In genomic region chr10:15341502-15342128, GRCh38 we compare ENCODE assay signal across 25 cellular contexts. TPM values are rescaled to one million over a fixed set of nuclear protein-coding genes. Genes with fewer than 3 reads are reported as not detected.
"Had no signal": no experiment of that assay in that cellular context is flagged by ENCODE, and none has a peak within 500 bp of the region (broad histone marks: within the 10 kb centered on the region; RNA-seq: fewer than 3 reads in every experiment).

No MANE protein-coding gene starts in this region.

- ATAC-seq: activated CD4-positive, CD25-positive, alpha-beta regulatory T cell treated with anti-CD3 and anti-CD28 coated beads, Interleukin-2, amount 50 U/mL, for 24 hours; activated CD8-positive, alpha-beta T cell treated with anti-CD3 and anti-CD28 coated beads for 36 hours; activated T-cell treated with anti-CD3 and anti-CD28 coated beads, Interleukin-2, amount 50 U/mL, for 72 hours; Panc1; Right ventricle myocardium inferior; T-helper 17 cell had no signal

- H3K4me1 Mint-ChIP-seq: activated naive CD8-positive, alpha-beta T cell treated with anti-CD3 and anti-CD28 coated beads, Interleukin-2, amount 10 ng/mL, durations not matched to agents 7 days and 5 days had no signal

- H3K9me3 Mint-ChIP-seq: activated CD8-positive, alpha-beta T cell treated with anti-CD3 and anti-CD28 coated beads for 36 hours; activated naive CD8-positive, alpha-beta T cell treated with anti-CD3 and anti-CD28 coated beads, Interleukin-2, amount 10 ng/mL, durations not matched to agents 7 days and 5 days; activated T-cell treated with anti-CD3 and anti-CD28 coated beads, Interleukin-2, amount 50 U/mL, for 72 hours had no signal

- H3K4me3 Mint-ChIP-seq: activated CD8-positive, alpha-beta T cell treated with anti-CD3 and anti-CD28 coated beads for 36 hours; activated naive CD8-positive, alpha-beta T cell treated with anti-CD3 and anti-CD28 coated beads, Interleukin-2, amount 10 ng/mL, durations not matched to agents 7 days and 5 days; activated T-cell treated with anti-CD3 and anti-CD28 coated beads, Interleukin-2, amount 50 U/mL, for 72 hours; T-helper 17 cell had no signal

- DNase-seq: activated CD4-positive, alpha-beta T cell treated with anti-CD3 and anti-CD28 coated beads for 4 hours; activated CD8-positive, alpha-beta memory T cell treated with anti-CD3 and anti-CD28 coated beads, Interleukin-2, amount 50 U/mL, for 4 hours; activated CD8-positive, alpha-beta T cell treated with anti-CD3 and anti-CD28 coated beads for 36 hours; activated naive CD4-positive, alpha-beta T cell treated with anti-CD3 and anti-CD28 coated beads, Interleukin-2, amount 50 U/mL, for 16 hours; activated naive CD8-positive, alpha-beta T cell treated with anti-CD3 and anti-CD28 coated beads, Interleukin-2, amount 10 ng/mL, durations not matched to agents 7 days and 5 days; activated T-cell treated with anti-CD3 and anti-CD28 coated beads, Interleukin-2, amount 50 U/mL, for 72 hours; adrenal gland; anterior cingulate cortex; caudate nucleus; MG63; MV-4-11; NCI-H1092 treated with DMSO at 0.1 percent for 48 hours; NCI-H1417 treated with DMSO at 0.1 percent for 48 hours; NCI-H1694; NCI-H2029; NCI-H2107; NCI-H2171 treated with DMSO at 0.1 percent for 48 hours; NCI-H226; RPMI8226; T-helper 17 cell; T-helper 9 cell had no signal

- H3K27ac Mint-ChIP-seq: activated CD8-positive, alpha-beta T cell treated with anti-CD3 and anti-CD28 coated beads for 36 hours; activated naive CD8-positive, alpha-beta T cell treated with anti-CD3 and anti-CD28 coated beads, Interleukin-2, amount 10 ng/mL, durations not matched to agents 7 days and 5 days; activated T-cell treated with anti-CD3 and anti-CD28 coated beads, Interleukin-2, amount 50 U/mL, for 72 hours; T-helper 17 cell had no signal

- H3K36me3 Mint-ChIP-seq: activated naive CD8-positive, alpha-beta T cell treated with anti-CD3 and anti-CD28 coated beads, Interleukin-2, amount 10 ng/mL, durations not matched to agents 7 days and 5 days had no signal

RNA-seq across cellular contexts. Expression of gene FAM171A1, which starts 29.5 kb away (rescaled TPM):
- total RNA-seq: OCI-LY7 had no signal
